ENCODE assay signal across 36 cellular contexts in the genomic region with DNA sequence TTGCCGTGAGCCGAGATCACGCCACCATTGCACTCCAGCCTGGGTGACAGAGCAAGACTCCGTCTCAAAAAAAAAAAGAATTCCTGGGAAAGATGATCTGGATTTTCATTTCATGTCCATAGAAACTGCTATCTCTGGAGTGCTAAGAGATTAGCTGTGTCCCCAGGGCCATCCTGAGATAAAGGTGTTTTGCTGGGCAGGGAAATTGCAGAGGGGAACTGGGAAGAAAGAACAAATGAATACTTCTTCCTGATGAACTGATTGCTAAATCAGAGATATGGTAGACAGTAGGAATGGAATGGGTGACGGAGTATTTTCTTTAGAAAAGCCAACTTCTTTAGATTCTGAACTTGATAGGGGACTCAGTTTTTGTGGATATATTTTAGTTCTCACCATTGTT. TPM values are rescaled to one million over a fixed set of nuclear protein-coding genes. Genes with fewer than 3 reads are reported as not detected.
DNase-seq lines count a peak whose midpoint lies in the region; ATAC-seq, FAIRE-seq and TF ChIP-seq lines count a peak whose summit lies in the region.
"Had no signal": no experiment of that assay in that cellular context is flagged by ENCODE, and none has a peak within 500 bp of the region (broad histone marks: within the 10 kb centered on the region; RNA-seq: fewer than 3 reads in every experiment).

No MANE protein-coding gene starts in this region.

- no peaks in the 10 kb centered on the region for H3K79me1 ChIP-seq in trophoblast cell (ENCODE audit: low read length)

- H4K8ac ChIP-seq in trophoblast cell (ENCODE audit: low read depth, low read length) = no peak overlapping the region

- H3K27me3 ChIP-seq in esophagus muscularis mucosa (no peaks in the 10 kb centered on the region), trophoblast cell (ENCODE audit: insufficient read depth, low read length) (no peaks in the 10 kb centered on the region), ascending aorta (no peaks in the 10 kb centered on the region)
- H3K27me3 ChIP-seq: BE2C; BLaER1; BLaER1 treated with 17β-estradiol and CSF1 and Interleukin-3, amounts not matched to agents 10 nM and 100 nM had no signal

- H3K36me3 ChIP-seq in esophagus muscularis mucosa (peaks cover 0 to 14% (median 2%) of the 10 kb centered on the region in 4 donors), trophoblast cell (ENCODE audit: control insufficient read depth in 1 of 2, insufficient read depth in 2 of 2, low read length in 2 of 2) (peaks cover 0 to 2% of the 10 kb centered on the region in 2 experiments), ascending aorta (peaks cover 2 to 9% of the 10 kb centered on the region in 2 donors)

- H3K4ac ChIP-seq in trophoblast cell (ENCODE audit: low read depth, low read length) = no peak overlapping the region

- no peak overlapping the region for H2BK5ac ChIP-seq in trophoblast cell (ENCODE audit: low read depth, low read length, poor library complexity)

- no peak overlapping the region for H3K4me3 ChIP-seq in esophagus muscularis mucosa
- no peak overlapping the region for H3K4me3 ChIP-seq in trophoblast cell (ENCODE audit: low read depth, low read length)
- no peak overlapping the region for H3K4me3 ChIP-seq in ascending aorta
- H3K4me3 ChIP-seq: A549; BLaER1; BLaER1 treated with 17β-estradiol and CSF1 and Interleukin-3, amounts not matched to agents 10 nM and 100 nM had no signal

- H3K4me2 ChIP-seq in trophoblast cell (ENCODE audit: low read length) = no peak overlapping the region
- H3K4me2 ChIP-seq: A549; BLaER1; BLaER1 treated with 17β-estradiol and CSF1 and Interleukin-3, amounts not matched to agents 10 nM and 100 nM had no signal

- TF ChIP-seq CTCF in D721Med (IDR thresholded peaks at IDR 0.05; ENCODE audit: insufficient read depth, missing control alignments) = no peak
- TF ChIP-seq CTCF in esophagus muscularis mucosa (IDR thresholded peaks at IDR 0.05) = no peak
- TF ChIP-seq CTCF in ascending aorta (IDR thresholded peaks at IDR 0.05) = no peak

- no peaks in the 10 kb centered on the region for H3K9me3 ChIP-seq in esophagus muscularis mucosa
- no peaks in the 10 kb centered on the region for H3K9me3 ChIP-seq in trophoblast cell (ENCODE audit: insufficient read depth, low read depth, low read length)
- H3K9me3 ChIP-seq in ascending aorta = no peaks in the 10 kb centered on the region
- H3K9me3 ChIP-seq: A549, BE2C, BLaER1, Caco-2 had no signal

- TF ChIP-seq EP300 in esophagus muscularis mucosa (IDR thresholded peaks at IDR 0.05) = no peak

- no peaks in the 10 kb centered on the region for H3K79me2 ChIP-seq in trophoblast cell (ENCODE audit: control insufficient read depth, insufficient read depth, low read length, poor library complexity)

- DNase-seq in activated naive CD8-positive, alpha-beta T cell treated with anti-CD3 and anti-CD28 coated beads for 36 hours = no peak
- no peak for DNase-seq in activated naive CD8-positive, alpha-beta T cell treated with anti-CD3 and anti-CD28 coated beads, Interleukin-2, amount 50 U/mL, for 24 hours
- no peak for DNase-seq in D721Med (ENCODE audit: insufficient read length, low spot score)
- peak; percentile 14 for DNase-seq in esophagus muscularis mucosa (ENCODE audit: extremely low spot score)
- DNase-seq in trophoblast cell = peak; percentile 65 to 86
- DNase-seq in left colon = no peak
- no peak for DNase-seq in COLO829 (ENCODE audit: low spot score)
- DNase-seq in ascending aorta (ENCODE audit: low spot score in 2 of 2) = no peak
- DNase-seq: 8988T; ACHN; AML-193; BE2C; C1 segment of cervical spinal cord; Caco-2; Calu3; CD4-positive, alpha-beta memory T cell; CD4-positive, alpha-beta T cell; CD4-positive, CD25-positive, alpha-beta regulatory T cell; CD8-positive, alpha-beta memory T cell; CD8-positive, alpha-beta T cell; COR-L47; DMS 273 treated with DMSO at 0.1 percent for 48 hours; DMS153; DMS53; DMS79; DMS79 treated with DMSO at 0.1 percent for 48 hours; DND-41; EL had no signal

- no peak overlapping the region for H3K9ac ChIP-seq in trophoblast cell (ENCODE audit: low read length)
- H3K9ac ChIP-seq: BLaER1; BLaER1 treated with 17β-estradiol and CSF1 and Interleukin-3, amounts not matched to agents 10 nM and 100 nM had no signal

- no peak overlapping the region for H4K12ac ChIP-seq in trophoblast cell (ENCODE audit: low read depth, low read length)

- no peak overlapping the region for H3K18ac ChIP-seq in trophoblast cell (ENCODE audit: low read length)

- no peak for TF ChIP-seq POLR2A in esophagus muscularis mucosa (IDR thresholded peaks at IDR 0.05; ENCODE audit: low read depth)

- no peaks in the 10 kb centered on the region for H3K4me1 Mint-ChIP-seq in activated naive CD8-positive, alpha-beta T cell treated with anti-CD3 and anti-CD28 coated beads for 36 hours
- H3K4me1 Mint-ChIP-seq in activated naive CD8-positive, alpha-beta T cell treated with anti-CD3 and anti-CD28 coated beads, Interleukin-2, amount 50 U/mL, for 24 hours = no peaks in the 10 kb centered on the region
- H3K4me1 Mint-ChIP-seq: B cell; CD14-positive monocyte; CD4-positive, alpha-beta memory T cell; CD8-positive, alpha-beta memory T cell had no signal

- no peak overlapping the region for H4K91ac ChIP-seq in trophoblast cell (ENCODE audit: low read depth, low read length)

- no peak for ATAC-seq in activated naive CD8-positive, alpha-beta T cell treated with anti-CD3 and anti-CD28 coated beads, Interleukin-2, amount 50 U/mL, for 24 hours
- ATAC-seq in left colon = no peak
- ATAC-seq: A549; CD8-positive, alpha-beta T cell had no signal

- H3K9me3 Mint-ChIP-seq in activated naive CD8-positive, alpha-beta T cell treated with anti-CD3 and anti-CD28 coated beads for 36 hours = no peaks in the 10 kb centered on the region
- no peaks in the 10 kb centered on the region for H3K9me3 Mint-ChIP-seq in activated naive CD8-positive, alpha-beta T cell treated with anti-CD3 and anti-CD28 coated beads, Interleukin-2, amount 50 U/mL, for 24 hours
- H3K9me3 Mint-ChIP-seq: CD14-positive monocyte; CD4-positive, alpha-beta memory T cell; CD4-positive, alpha-beta T cell; CD4-positive, CD25-positive, alpha-beta regulatory T cell; CD8-positive, alpha-beta memory T cell; CD8-positive, alpha-beta T cell had no signal

- no peak overlapping the region for H3K4me3 Mint-ChIP-seq in activated naive CD8-positive, alpha-beta T cell treated with anti-CD3 and anti-CD28 coated beads for 36 hours
- no peak overlapping the region for H3K4me3 Mint-ChIP-seq in activated naive CD8-positive, alpha-beta T cell treated with anti-CD3 and anti-CD28 coated beads, Interleukin-2, amount 50 U/mL, for 24 hours
- H3K4me3 Mint-ChIP-seq: B cell; CD14-positive monocyte; CD4-positive, alpha-beta memory T cell; CD4-positive, alpha-beta T cell; CD4-positive, CD25-positive, alpha-beta regulatory T cell; CD8-positive, alpha-beta memory T cell; CD8-positive, alpha-beta T cell had no signal

- no peak overlapping the region for H2BK12ac ChIP-seq in trophoblast cell (ENCODE audit: low read length)

- intact Hi-C loops in esophagus muscularis mucosa (cut with DNase I) = no loop called here
- intact Hi-C loops in left colon (cut with DNase I, micrococcal nuclease) = no loop called here
- intact Hi-C loops in ascending aorta (cut with DNase I) = no loop called here

- 95% methylated on average over 5 of the region's 5 CpGs for WGBS in esophagus muscularis mucosa
- WGBS in trophoblast cell (ENCODE audit: extremely low coverage, insufficient coverage, insufficient read length) = no CpG with 5 or more reads among the region's 5 CpGs

- no peak overlapping the region for H3K23ac ChIP-seq in trophoblast cell (ENCODE audit: low read length)

- H3K27ac ChIP-seq in esophagus muscularis mucosa (replicated peaks in 1 of 4) (no peak overlapping the region), trophoblast cell (ENCODE audit: low read depth, low read length) (no peak overlapping the region), ascending aorta (no peak overlapping the region)
- H3K27ac ChIP-seq: 22Rv1; A549; BLaER1; BLaER1 treated with 17β-estradiol and CSF1 and Interleukin-3, amounts not matched to agents 10 nM and 100 nM; C4-2B had no signal

- peak; percentile 6 for FAIRE-seq in D721Med (lab: Jason Lieb, UNC)
- FAIRE-seq: A204.1, A549 had no signal

- H3K27me3 Mint-ChIP-seq in activated naive CD8-positive, alpha-beta T cell treated with anti-CD3 and anti-CD28 coated beads for 36 hours = no peaks in the 10 kb centered on the region
- H3K27me3 Mint-ChIP-seq in activated naive CD8-positive, alpha-beta T cell treated with anti-CD3 and anti-CD28 coated beads, Interleukin-2, amount 50 U/mL, for 24 hours = no peaks in the 10 kb centered on the region
- H3K27me3 Mint-ChIP-seq: B cell; CD4-positive, alpha-beta memory T cell; CD4-positive, alpha-beta T cell; CD4-positive, CD25-positive, alpha-beta regulatory T cell; CD8-positive, alpha-beta memory T cell had no signal

- peak overlapping the region; percentile 12 for H3K27ac Mint-ChIP-seq in activated naive CD8-positive, alpha-beta T cell treated with anti-CD3 and anti-CD28 coated beads for 36 hours
- no peak overlapping the region for H3K27ac Mint-ChIP-seq in activated naive CD8-positive, alpha-beta T cell treated with anti-CD3 and anti-CD28 coated beads, Interleukin-2, amount 50 U/mL, for 24 hours
- H3K27ac Mint-ChIP-seq: B cell; CD4-positive, alpha-beta T cell; CD4-positive, CD25-positive, alpha-beta regulatory T cell; CD8-positive, alpha-beta memory T cell; CD8-positive, alpha-beta T cell had no signal

- H2BK120ac ChIP-seq in trophoblast cell (ENCODE audit: insufficient read depth, low read length, poor library complexity) = no peak overlapping the region

- peaks cover 9% of the 10 kb centered on the region for H3K36me3 Mint-ChIP-seq in activated naive CD8-positive, alpha-beta T cell treated with anti-CD3 and anti-CD28 coated beads for 36 hours
- peaks cover 29% of the 10 kb centered on the region for H3K36me3 Mint-ChIP-seq in activated naive CD8-positive, alpha-beta T cell treated with anti-CD3 and anti-CD28 coated beads, Interleukin-2, amount 50 U/mL, for 24 hours (ENCODE audit: low read depth)

- H3K4me1 ChIP-seq in esophagus muscularis mucosa (no peaks in the 10 kb centered on the region), trophoblast cell (ENCODE audit: control insufficient read depth in 1 of 2, insufficient read depth in 2 of 2, low read length in 2 of 2) (no peaks in the 10 kb centered on the region), ascending aorta (no peaks in the 10 kb centered on the region)
- H3K4me1 ChIP-seq: A549; BE2C; BLaER1; BLaER1 treated with 17β-estradiol and CSF1 and Interleukin-3, amounts not matched to agents 10 nM and 100 nM; Caco-2 had no signal

- H2AK5ac ChIP-seq in trophoblast cell (ENCODE audit: low read length) = no peak overlapping the region

- H3K14ac ChIP-seq in trophoblast cell (ENCODE audit: low read length) = no peak overlapping the region

- no peak overlapping the region for H2AFZ ChIP-seq in trophoblast cell (ENCODE audit: insufficient read depth, low read length, poor library complexity)

RNA-seq across cellular contexts. Expression of a gene that starts 19.2 kb away (rescaled TPM):
- total RNA-seq in activated naive CD8-positive, alpha-beta T cell treated with anti-CD3 and anti-CD28 coated beads for 36 hours = 100 to 1,000 TPM; 396 to 457 TPM
- total RNA-seq in esophagus muscularis mucosa = 10 to 100 TPM; 19.0 to 45.7 (median 35.1) TPM
- 274 and 275 TPM in 2 replicates for polyA plus RNA-seq in trophoblast cell (2013)
- total RNA-seq in left colon = 10 to 100 TPM; 52.1 to 71.4 TPM
- 5.1 TPM for total RNA-seq in ascending aorta

Comparison
In these comparisons a context has a peak if more than half of its experiments do, and no peak if none do; other contexts are left out.
1. DNase-seq: peak in esophagus muscularis mucosa (single experiment) and trophoblast cell (2 of 2); none in activated naive CD8-positive, alpha-beta T cell treated with anti-CD3 and anti-CD28 coated beads for 36 hours (single experiment), activated naive CD8-positive, alpha-beta T cell treated with anti-CD3 and anti-CD28 coated beads, Interleukin-2, amount 50 U/mL, for 24 hours (single experiment), D721Med (single experiment), left colon (0 of 2), COLO829 (single experiment) and ascending aorta (0 of 2).
2. RNA of a gene that starts 19.2 kb away (total RNA-seq): 396 to 457 TPM in activated naive CD8-positive, alpha-beta T cell treated with anti-CD3 and anti-CD28 coated beads for 36 hours; 52.1 to 71.4 TPM in left colon, 19.0 to 45.7 TPM in esophagus muscularis mucosa and 5.1 TPM in ascending aorta (single experiment); every median in the first group is over 4 times any median in the second.